In the genomic region with DNA sequence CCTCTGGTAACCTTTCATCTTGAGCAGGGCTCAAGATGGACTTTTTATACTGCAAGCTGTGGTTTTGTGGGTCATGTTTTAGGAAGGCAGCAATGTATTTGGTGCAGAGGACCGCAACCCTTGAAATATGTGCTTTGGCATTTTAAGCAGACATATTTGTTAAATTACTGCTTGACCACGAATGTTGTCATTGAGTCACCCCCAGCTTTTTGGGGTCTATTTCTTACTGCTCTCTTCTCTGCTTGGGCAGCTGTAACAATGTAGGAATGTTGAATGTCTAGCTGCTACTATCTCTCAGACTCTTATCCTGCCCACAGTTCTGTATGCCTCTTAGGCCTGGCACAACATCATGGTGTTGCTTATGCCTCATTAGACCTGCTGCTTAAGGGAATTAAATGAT, we compare ENCODE assay signal across 11 cellular contexts. TPM values are rescaled to one million over a fixed set of nuclear protein-coding genes. Genes with fewer than 3 reads are reported as not detected.
A peak's percentile ranks its signal among the peaks of the same experiment; 100 is the strongest.
DNase-seq lines count a peak whose midpoint lies in the region; ATAC-seq and TF ChIP-seq lines count a peak whose summit lies in the region.
"Had no signal": no experiment of that assay in that cellular context is flagged by ENCODE, and none has a peak within 500 bp of the region (broad histone marks: within the 10 kb centered on the region; RNA-seq: fewer than 3 reads in every experiment).

No MANE protein-coding gene starts in this region.

- H3K27ac ChIP-seq in dorsolateral prefrontal cortex: no peak overlapping the region

- peak overlapping the region; percentile 63 for H3K9ac ChIP-seq in skeletal muscle satellite cell (ENCODE audit: low read depth, low read length)

- peak overlapping the region; percentile 60 for H3K4me2 ChIP-seq in skeletal muscle satellite cell (ENCODE audit: low read length)

- peak overlapping the region; percentile 25 for H3K4me3 ChIP-seq in skeletal muscle satellite cell (ENCODE audit: low read length)
- H3K4me3 ChIP-seq in dorsolateral prefrontal cortex: no peak overlapping the region

- H3K4me1 Mint-ChIP-seq in activated naive CD4-positive, alpha-beta T cell treated with anti-CD3 and anti-CD28 coated beads, Interleukin-2, amount 50 U/mL, for 24 hours: peaks cover 69% of the 10 kb centered on the region

- DNase-seq in activated naive CD4-positive, alpha-beta T cell treated with anti-CD3 and anti-CD28 coated beads, Interleukin-2, amount 50 U/mL, for 16 hours: no peak
- peak; percentile 73 for DNase-seq in NCI-H69 (lab: John Stamatoyannopoulos, UW)
- peak; percentile 86 for DNase-seq in dedifferentiated amniotic fluid mesenchymal stem cell (ENCODE audit: extremely low spot score)
- DNase-seq in dorsolateral prefrontal cortex: no peak
- no peak for DNase-seq in Right ventricle myocardium inferior (ENCODE audit: missing footprints)
- DNase-seq in NCI-H187 (lab: John Stamatoyannopoulos, UW): no peak
- DNase-seq: activated naive CD4-positive, alpha-beta T cell; kidney had no signal

- no peak for TF ChIP-seq CTCF in dorsolateral prefrontal cortex (IDR thresholded peaks at IDR 0.05 in 54 of 56, conservative IDR thresholded peaks at IDR 0.05 in 2 of 56; ENCODE audit: low read depth in 1 of 56, partially characterized antibody in 56 of 56)

- no peaks in the 10 kb centered on the region for H3K9me3 Mint-ChIP-seq in activated naive CD4-positive, alpha-beta T cell treated with anti-CD3 and anti-CD28 coated beads, Interleukin-2, amount 50 U/mL, for 24 hours
- H3K9me3 Mint-ChIP-seq: CD14-positive monocyte had no signal

- peaks cover 4% of the 10 kb centered on the region for H3K36me3 ChIP-seq in skeletal muscle satellite cell (ENCODE audit: insufficient read depth, low read length)

- peak overlapping the region; percentile 38 for H3K27ac Mint-ChIP-seq in activated naive CD4-positive, alpha-beta T cell treated with anti-CD3 and anti-CD28 coated beads, Interleukin-2, amount 50 U/mL, for 24 hours
- H3K27ac Mint-ChIP-seq: CD14-positive monocyte had no signal

- no peaks in the 10 kb centered on the region for H3K27me3 Mint-ChIP-seq in activated naive CD4-positive, alpha-beta T cell treated with anti-CD3 and anti-CD28 coated beads, Interleukin-2, amount 50 U/mL, for 24 hours

- H3K4me3 Mint-ChIP-seq in activated naive CD4-positive, alpha-beta T cell treated with anti-CD3 and anti-CD28 coated beads, Interleukin-2, amount 50 U/mL, for 24 hours: no peak overlapping the region
- H3K4me3 Mint-ChIP-seq: CD14-positive monocyte had no signal

- H3K36me3 Mint-ChIP-seq in activated naive CD4-positive, alpha-beta T cell treated with anti-CD3 and anti-CD28 coated beads, Interleukin-2, amount 50 U/mL, for 24 hours: peaks cover 5% of the 10 kb centered on the region

- H3K27me3 ChIP-seq in skeletal muscle satellite cell (ENCODE audit: control insufficient read depth, insufficient read depth, low read length) (no peaks in the 10 kb centered on the region), dorsolateral prefrontal cortex (no peaks in the 10 kb centered on the region)

- peaks cover 71% of the 10 kb centered on the region for H3K4me1 ChIP-seq in skeletal muscle satellite cell (ENCODE audit: control insufficient read depth, insufficient read depth, low read length)

- no peaks in the 10 kb centered on the region for H3K9me3 ChIP-seq in skeletal muscle satellite cell (replicated peaks; ENCODE audit: low read length)

- intact Hi-C loops in dorsolateral prefrontal cortex (cut with DNase I) (loop anchor here in 1 of 2 donors (10.0 kb wide), 1 partner anchor 402 kb away; no protein-coding TSS in a partner anchor), Right ventricle myocardium inferior (cut with DNase I) (loop anchor here (10.0 kb wide), 3 partner anchors 258 to 528 kb away; partner anchors contain the start of genes SMIM20 and TBC1D19)

- no peak for ATAC-seq in Right ventricle myocardium inferior

RNA-seq across cellular contexts. Expression of gene RBPJ, which starts 6.0 kb away (rescaled TPM):
- 143 and 154 TPM in 2 replicates for total RNA-seq in skeletal muscle satellite cell (2012; rRNA removed)
- total RNA-seq in dorsolateral prefrontal cortex: 100 to 1,000 TPM in 35 of 120 experiments, 10 to 100 TPM in 85; 61.1 to 192 (median 89.2) TPM
- 42.1 TPM for total RNA-seq in Right ventricle myocardium inferior

Comparison
In these comparisons a context has a peak if more than half of its experiments do, and no peak if none do; other contexts are left out.
1. DNase-seq: peak in NCI-H69 (single experiment) and dedifferentiated amniotic fluid mesenchymal stem cell (single experiment); none in activated naive CD4-positive, alpha-beta T cell treated with anti-CD3 and anti-CD28 coated beads, Interleukin-2, amount 50 U/mL, for 16 hours (single experiment), dorsolateral prefrontal cortex (0 of 10), Right ventricle myocardium inferior (single experiment) and NCI-H187 (0 of 2).